ENCODE assay signal across 12 cellular contexts in genomic region chr5:88761269-88761880, GRCh38.
DNase-seq lines count a peak whose midpoint lies in the region; ATAC-seq, FAIRE-seq and TF ChIP-seq lines count a peak whose summit lies in the region.
"Had no signal": no experiment of that assay in that cellular context is flagged by ENCODE, and none has a peak within 500 bp of the region (broad histone marks: within the 10 kb centered on the region; RNA-seq: fewer than 3 reads in every experiment).

No MANE protein-coding gene starts in this region.

- ATAC-seq in HG02610 (IDR thresholded peaks at IDR 0.05; ENCODE audit: unreplicated experiment) (peak; percentile 54), activated B cell treated with CpG ODN at 0.5 μM for 24 hours (ENCODE audit: low read depth) (peak; percentile 59), sciatic nerve (no peak)
- no peak for ATAC-seq in activated T-helper 17 cell treated with anti-CD3 and anti-CD28 coated beads, Interleukin-2, amount 50 U/mL, for 72 hours (replicated peaks)
- ATAC-seq: activated CD8-positive, alpha-beta T cell treated with anti-CD3 and anti-CD28 coated beads, Interleukin-2, amount 10 ng/mL, durations not matched to agents 7 days and 5 days had no signal

- H3K9me3 Mint-ChIP-seq in activated B cell treated with CpG ODN at 0.5 μM for 24 hours = no peaks in the 10 kb centered on the region
- H3K9me3 Mint-ChIP-seq in activated T-helper 17 cell treated with anti-CD3 and anti-CD28 coated beads, Interleukin-2, amount 50 U/mL, for 72 hours = no peaks in the 10 kb centered on the region
- H3K9me3 Mint-ChIP-seq: CD8-positive, alpha-beta memory T cell had no signal

- CTCF ChIA-PET in activated B cell treated with CpG ODN at 0.5 μM for 24 hours (lab: Charles Lee) = interaction anchor here (1.2 kb wide), 1 partner anchor 29 kb away, joined by 3 read pairs; no protein-coding TSS in a partner anchor

- peak overlapping the region; percentile 1 for H3K4me3 Mint-ChIP-seq in activated B cell treated with CpG ODN at 0.5 μM for 24 hours
- H3K4me3 Mint-ChIP-seq in activated T-helper 17 cell treated with anti-CD3 and anti-CD28 coated beads, Interleukin-2, amount 50 U/mL, for 72 hours = no peak overlapping the region
- H3K4me3 Mint-ChIP-seq: activated CD8-positive, alpha-beta T cell treated with anti-CD3 and anti-CD28 coated beads, Interleukin-2, amount 10 ng/mL, durations not matched to agents 7 days and 5 days; CD8-positive, alpha-beta memory T cell had no signal

- no peak for TF ChIP-seq CTCF in activated B cell treated with CpG ODN at 0.5 μM for 24 hours (IDR thresholded peaks at IDR 0.05)

- H3K36me3 ChIP-seq in muscle layer of duodenum (ENCODE audit: control insufficient read depth in 1 of 2, insufficient read depth in 2 of 2, low read length in 2 of 2) = peaks cover 0 to 14% of the 10 kb centered on the region in 2 donors
- H3K36me3 ChIP-seq: tibial nerve had no signal

- peaks cover 31% of the 10 kb centered on the region for H3K4me1 Mint-ChIP-seq in activated B cell treated with CpG ODN at 0.5 μM for 24 hours
- peaks cover 4% of the 10 kb centered on the region for H3K4me1 Mint-ChIP-seq in activated T-helper 17 cell treated with anti-CD3 and anti-CD28 coated beads, Interleukin-2, amount 50 U/mL, for 72 hours
- H3K4me1 Mint-ChIP-seq: CD8-positive, alpha-beta memory T cell had no signal

- DNase-seq in GM12891 (ENCODE audit: insufficient read length, low spot score) (no peak), activated B cell treated with CpG ODN at 0.5 μM for 24 hours (no peak), sciatic nerve (ENCODE audit: low spot score) (no peak), NCI-H446 (lab: John Stamatoyannopoulos, UW) (no peak), SW480 (ENCODE audit: low spot score) (no peak)
- DNase-seq: activated CD8-positive, alpha-beta T cell treated with anti-CD3 and anti-CD28 coated beads, Interleukin-2, amount 10 ng/mL, durations not matched to agents 7 days and 5 days; CD8-positive, alpha-beta memory T cell; NCI-H1105 treated with DMSO at 0.1 percent for 48 hours had no signal

- POLR2A ChIA-PET in activated B cell treated with CpG ODN at 0.5 μM for 24 hours (lab: Charles Lee) = interaction anchor here (0.5 to 1.2 kb wide), 5 partner anchors 23 to 123 kb away, joined by 3 to 10 read pairs (median 4); partner anchors contain the start of gene MEF2C

- no peaks in the 10 kb centered on the region for H3K27me3 Mint-ChIP-seq in activated B cell treated with CpG ODN at 0.5 μM for 24 hours
- H3K27me3 Mint-ChIP-seq in activated T-helper 17 cell treated with anti-CD3 and anti-CD28 coated beads, Interleukin-2, amount 50 U/mL, for 72 hours = peaks cover 29% of the 10 kb centered on the region

- H3K27ac Mint-ChIP-seq in activated B cell treated with CpG ODN at 0.5 μM for 24 hours = peak overlapping the region; percentile 70
- no peak overlapping the region for H3K27ac Mint-ChIP-seq in activated T-helper 17 cell treated with anti-CD3 and anti-CD28 coated beads, Interleukin-2, amount 50 U/mL, for 72 hours
- H3K27ac Mint-ChIP-seq: activated CD8-positive, alpha-beta T cell treated with anti-CD3 and anti-CD28 coated beads, Interleukin-2, amount 10 ng/mL, durations not matched to agents 7 days and 5 days; CD8-positive, alpha-beta memory T cell had no signal

- no peak overlapping the region for H3K4me3 ChIP-seq in muscle layer of duodenum (ENCODE audit: low read depth in 1 of 2, low read length in 2 of 2)
- H3K4me3 ChIP-seq: tibial nerve had no signal

- no peaks in the 10 kb centered on the region for H3K27me3 ChIP-seq in muscle layer of duodenum (ENCODE audit: low read depth, low read length)
- H3K27me3 ChIP-seq: tibial nerve had no signal

- H3K9me3 ChIP-seq in muscle layer of duodenum (ENCODE audit: control insufficient read depth in 1 of 2, low read length in 2 of 2) = no peaks in the 10 kb centered on the region
- H3K9me3 ChIP-seq: tibial nerve had no signal

- peak overlapping the region; percentile 9 for H3K27ac ChIP-seq in muscle layer of duodenum (ENCODE audit: low read length)

- intact Hi-C loops in activated B cell treated with CpG ODN at 0.5 μM for 24 hours (cut with micrococcal nuclease) (loop anchor here (1.0 kb wide), 1 partner anchor 9 kb away; no protein-coding TSS in a partner anchor), sciatic nerve (cut with DNase I) (no loop called here)

- FAIRE-seq in GM12891 (lab: Jason Lieb, UNC) = peak; percentile 71

- peaks cover 74% of the 10 kb centered on the region for H3K36me3 Mint-ChIP-seq in activated B cell treated with CpG ODN at 0.5 μM for 24 hours (ENCODE audit: low read depth)
- H3K36me3 Mint-ChIP-seq in activated T-helper 17 cell treated with anti-CD3 and anti-CD28 coated beads, Interleukin-2, amount 50 U/mL, for 72 hours (ENCODE audit: low read depth) = no peaks in the 10 kb centered on the region
- H3K36me3 Mint-ChIP-seq: CD8-positive, alpha-beta memory T cell had no signal

- TF ChIP-seq POLR2A in GM12891 (IDR thresholded peaks at IDR 0.05; ENCODE audit: low read depth, low read length) = no peak

- no peaks in the 10 kb centered on the region for H3K4me1 ChIP-seq in muscle layer of duodenum (ENCODE audit: control insufficient read depth in 1 of 2, insufficient read depth in 2 of 2, low read length in 2 of 2)
- H3K4me1 ChIP-seq: tibial nerve had no signal

TF ChIP-seq in GM12891, 5 proteins besides CTCF, POLR2A, EP300 and RAD21:
- TF ChIP-seq SPI1 (IDR thresholded peaks at IDR 0.05; ENCODE audit: low read depth, low read length) (peak; percentile 52), POU2F2 (IDR thresholded peaks at IDR 0.05; ENCODE audit: low read depth, low read length) (no peak)

Comparison
In these comparisons a context has a peak if more than half of its experiments do, and no peak if none do; other contexts are left out.
1. ATAC-seq: peak in HG02610 (single experiment) and activated B cell treated with CpG ODN at 0.5 μM for 24 hours (single experiment); none in sciatic nerve (single experiment) and activated T-helper 17 cell treated with anti-CD3 and anti-CD28 coated beads, Interleukin-2, amount 50 U/mL, for 72 hours (single experiment).